ENCODE assay signal across 1 cellular context in the genomic region with DNA sequence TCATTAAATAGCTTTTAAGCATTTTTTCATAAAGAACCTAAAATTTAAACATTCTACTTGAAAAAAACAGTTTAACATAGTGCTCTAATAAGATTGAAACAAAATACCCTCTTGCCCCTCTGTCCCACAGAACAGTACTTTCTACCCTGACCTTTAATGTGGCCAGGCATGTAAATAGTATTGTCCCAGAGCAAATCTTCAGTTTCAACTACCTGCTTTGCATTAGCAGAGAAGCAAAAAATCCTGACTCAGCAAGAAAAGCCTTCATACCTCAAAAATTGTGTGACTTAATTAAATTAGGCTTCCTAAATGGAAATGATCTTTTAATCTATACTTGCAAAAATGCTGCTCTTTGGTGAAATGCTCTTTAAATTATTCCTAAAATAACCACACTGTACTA.
TF ChIP-seq lines count a peak whose summit lies in the region.

No MANE protein-coding gene starts in this region.

TF ChIP-seq in GM23338, 12 proteins besides CTCF, POLR2A, EP300 and RAD21:
- TF ChIP-seq, protein P1, sequence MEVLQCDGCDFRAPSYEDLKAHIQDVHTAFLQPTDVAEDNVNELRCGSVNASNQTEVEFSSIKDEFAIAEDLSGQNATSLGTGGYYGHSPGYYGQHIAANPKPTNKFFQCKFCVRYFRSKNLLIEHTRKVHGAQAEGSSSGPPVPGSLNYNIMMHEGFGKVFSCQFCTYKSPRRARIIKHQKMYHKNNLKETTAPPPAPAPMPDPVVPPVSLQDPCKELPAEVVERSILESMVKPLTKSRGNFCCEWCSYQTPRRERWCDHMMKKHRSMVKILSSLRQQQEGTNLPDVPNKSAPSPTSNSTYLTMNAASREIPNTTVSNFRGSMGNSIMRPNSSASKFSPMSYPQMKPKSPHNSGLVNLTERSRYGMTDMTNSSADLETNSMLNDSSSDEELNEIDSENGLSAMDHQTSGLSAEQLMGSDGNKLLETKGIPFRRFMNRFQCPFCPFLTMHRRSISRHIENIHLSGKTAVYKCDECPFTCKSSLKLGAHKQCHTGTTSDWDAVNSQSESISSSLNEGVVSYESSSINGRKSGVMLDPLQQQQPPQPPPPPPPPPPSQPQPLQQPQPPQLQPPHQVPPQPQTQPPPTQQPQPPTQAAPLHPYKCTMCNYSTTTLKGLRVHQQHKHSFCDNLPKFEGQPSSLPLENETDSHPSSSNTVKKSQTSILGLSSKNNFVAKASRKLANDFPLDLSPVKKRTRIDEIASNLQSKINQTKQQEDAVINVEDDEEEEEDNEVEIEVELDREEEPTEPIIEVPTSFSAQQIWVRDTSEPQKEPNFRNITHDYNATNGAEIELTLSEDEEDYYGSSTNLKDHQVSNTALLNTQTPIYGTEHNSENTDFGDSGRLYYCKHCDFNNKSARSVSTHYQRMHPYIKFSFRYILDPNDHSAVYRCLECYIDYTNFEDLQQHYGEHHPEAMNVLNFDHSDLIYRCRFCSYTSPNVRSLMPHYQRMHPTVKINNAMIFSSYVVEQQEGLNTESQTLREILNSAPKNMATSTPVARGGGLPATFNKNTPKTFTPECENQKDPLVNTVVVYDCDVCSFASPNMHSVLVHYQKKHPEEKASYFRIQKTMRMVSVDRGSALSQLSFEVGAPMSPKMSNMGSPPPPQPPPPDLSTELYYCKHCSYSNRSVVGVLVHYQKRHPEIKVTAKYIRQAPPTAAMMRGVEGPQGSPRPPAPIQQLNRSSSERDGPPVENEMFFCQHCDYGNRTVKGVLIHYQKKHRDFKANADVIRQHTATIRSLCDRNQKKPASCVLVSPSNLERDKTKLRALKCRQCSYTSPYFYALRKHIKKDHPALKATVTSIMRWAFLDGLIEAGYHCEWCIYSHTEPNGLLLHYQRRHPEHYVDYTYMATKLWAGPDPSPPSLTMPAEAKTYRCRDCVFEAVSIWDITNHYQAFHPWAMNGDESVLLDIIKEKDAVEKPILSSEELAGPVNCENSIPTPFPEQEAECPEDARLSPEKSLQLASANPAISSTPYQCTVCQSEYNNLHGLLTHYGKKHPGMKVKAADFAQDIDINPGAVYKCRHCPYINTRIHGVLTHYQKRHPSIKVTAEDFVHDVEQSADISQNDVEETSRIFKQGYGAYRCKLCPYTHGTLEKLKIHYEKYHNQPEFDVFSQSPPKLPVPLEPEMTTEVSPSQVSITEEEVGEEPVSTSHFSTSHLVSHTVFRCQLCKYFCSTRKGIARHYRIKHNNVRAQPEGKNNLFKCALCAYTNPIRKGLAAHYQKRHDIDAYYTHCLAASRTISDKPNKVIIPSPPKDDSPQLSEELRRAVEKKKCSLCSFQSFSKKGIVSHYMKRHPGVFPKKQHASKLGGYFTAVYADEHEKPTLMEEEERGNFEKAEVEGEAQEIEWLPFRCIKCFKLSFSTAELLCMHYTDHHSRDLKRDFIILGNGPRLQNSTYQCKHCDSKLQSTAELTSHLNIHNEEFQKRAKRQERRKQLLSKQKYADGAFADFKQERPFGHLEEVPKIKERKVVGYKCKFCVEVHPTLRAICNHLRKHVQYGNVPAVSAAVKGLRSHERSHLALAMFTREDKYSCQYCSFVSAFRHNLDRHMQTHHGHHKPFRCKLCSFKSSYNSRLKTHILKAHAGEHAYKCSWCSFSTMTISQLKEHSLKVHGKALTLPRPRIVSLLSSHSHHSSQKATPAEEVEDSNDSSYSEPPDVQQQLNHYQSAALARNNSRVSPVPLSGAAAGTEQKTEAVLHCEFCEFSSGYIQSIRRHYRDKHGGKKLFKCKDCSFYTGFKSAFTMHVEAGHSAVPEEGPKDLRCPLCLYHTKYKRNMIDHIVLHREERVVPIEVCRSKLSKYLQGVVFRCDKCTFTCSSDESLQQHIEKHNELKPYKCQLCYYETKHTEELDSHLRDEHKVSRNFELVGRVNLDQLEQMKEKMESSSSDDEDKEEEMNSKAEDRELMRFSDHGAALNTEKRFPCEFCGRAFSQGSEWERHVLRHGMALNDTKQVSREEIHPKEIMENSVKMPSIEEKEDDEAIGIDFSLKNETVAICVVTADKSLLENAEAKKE (CRISPR knock-in tag; IDR thresholded peaks at IDR 0.05): no peak
- TF ChIP-seq EZH2phosphoT487 (IDR thresholded peaks at IDR 0.05; ENCODE audit: unreplicated experiment): no peak
- no peak for TF ChIP-seq JUNB (IDR thresholded peaks at IDR 0.05; ENCODE audit: unreplicated experiment)
- no peak for TF ChIP-seq REST (IDR thresholded peaks at IDR 0.05; ENCODE audit: unreplicated experiment)
- no peak for TF ChIP-seq ZNF331 (CRISPR knock-in tag; IDR thresholded peaks at IDR 0.05; ENCODE audit: low read depth)
- TF ChIP-seq NANOG (IDR thresholded peaks at IDR 0.05; ENCODE audit: borderline replicate concordance): no peak
- TF ChIP-seq CREB1 (CRISPR knock-in tag; IDR thresholded peaks at IDR 0.05; ENCODE audit: low read depth): no peak
- no peak for TF ChIP-seq ZNF114 (CRISPR knock-in tag; IDR thresholded peaks at IDR 0.05)
- TF ChIP-seq, protein P2, sequence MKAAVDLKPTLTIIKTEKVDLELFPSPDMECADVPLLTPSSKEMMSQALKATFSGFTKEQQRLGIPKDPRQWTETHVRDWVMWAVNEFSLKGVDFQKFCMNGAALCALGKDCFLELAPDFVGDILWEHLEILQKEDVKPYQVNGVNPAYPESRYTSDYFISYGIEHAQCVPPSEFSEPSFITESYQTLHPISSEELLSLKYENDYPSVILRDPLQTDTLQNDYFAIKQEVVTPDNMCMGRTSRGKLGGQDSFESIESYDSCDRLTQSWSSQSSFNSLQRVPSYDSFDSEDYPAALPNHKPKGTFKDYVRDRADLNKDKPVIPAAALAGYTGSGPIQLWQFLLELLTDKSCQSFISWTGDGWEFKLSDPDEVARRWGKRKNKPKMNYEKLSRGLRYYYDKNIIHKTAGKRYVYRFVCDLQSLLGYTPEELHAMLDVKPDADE (IDR thresholded peaks at IDR 0.05): no peak
- no peak for TF ChIP-seq EZH2 (IDR thresholded peaks at IDR 0.05; ENCODE audit: low read depth, unreplicated experiment)
- TF ChIP-seq POLR2AphosphoS5 (IDR thresholded peaks at IDR 0.05; ENCODE audit: low read depth): no peak
- no peak for TF ChIP-seq STAT1 (IDR thresholded peaks at IDR 0.05; ENCODE audit: unreplicated experiment)
